In genomic region chr5:135529576-135529975, GRCh38 we compare ENCODE assay signal across 4 cellular contexts. TPM values are rescaled to one million over a fixed set of nuclear protein-coding genes. Genes with fewer than 3 reads are reported as not detected.
"Had no signal": no experiment of that assay in that cellular context is flagged by ENCODE, and none has a peak within 500 bp of the region (broad histone marks: within the 10 kb centered on the region; RNA-seq: fewer than 3 reads in every experiment).

No MANE protein-coding gene starts in this region.

RNA-seq across cellular contexts. Expression of gene NEUROG1, which starts 6.2 kb away (rescaled TPM):
- total RNA-seq: LHCN-M2, M059J, MCF 10A, NCI-H460 had no signal

RNA-seq across cellular contexts. Expression of gene CXCL14, which starts 49.2 kb away (rescaled TPM):
- total RNA-seq: LHCN-M2, MCF 10A had no signal
